Comparison of ENCODE assay signal across 9 cellular contexts in the genomic region with DNA sequence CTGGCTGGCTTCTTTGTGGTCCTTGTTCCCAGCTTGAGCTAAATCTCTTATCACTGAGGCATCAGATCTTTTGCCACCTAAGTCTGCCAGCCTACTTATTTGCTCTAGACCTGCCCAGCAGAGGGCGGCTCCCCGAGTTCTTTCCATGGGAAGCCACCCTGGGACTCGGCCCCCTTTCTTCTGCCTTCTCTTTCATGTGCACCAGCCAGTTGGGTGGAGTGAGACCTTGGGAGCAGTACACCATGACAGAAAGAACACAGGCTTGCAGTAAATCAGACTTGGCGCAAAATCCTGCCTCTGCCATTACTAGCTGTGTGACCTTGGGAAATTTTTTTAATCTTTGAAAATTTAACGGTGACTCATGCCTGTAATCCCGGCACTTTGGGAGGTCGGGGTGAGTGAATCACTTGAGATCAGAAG. TPM values are rescaled to one million over a fixed set of nuclear protein-coding genes. Genes with fewer than 3 reads are reported as not detected.
DNase-seq lines count a peak whose midpoint lies in the region; ATAC-seq and TF ChIP-seq lines count a peak whose summit lies in the region.
"Had no signal": no experiment of that assay in that cellular context is flagged by ENCODE, and none has a peak within 500 bp of the region (broad histone marks: within the 10 kb centered on the region; RNA-seq: fewer than 3 reads in every experiment).

No MANE protein-coding gene starts in this region.

- H3K4me3 ChIP-seq in endodermal cell (ENCODE audit: low read length) (no peak overlapping the region), retinal pigment epithelial cell (ENCODE audit: low read length) (no peak overlapping the region)

- TF ChIP-seq CTCF in endodermal cell (conservative IDR thresholded peaks at IDR 0.05) (peak; percentile 68), retinal pigment epithelial cell (conservative IDR thresholded peaks at IDR 0.05; ENCODE audit: low read depth, low read length) (peak; percentile 47)

- DNase-seq in stimulated activated CD4-positive, alpha-beta T cell treated with anti-CD3 and anti-CD28 coated beads, Interleukin-2, amount 100 ng/mL, for 4 hours (ENCODE audit: low read depth), result peak; percentile 21
- DNase-seq in stimulated activated CD4-positive, alpha-beta T cell treated with anti-CD3 and anti-CD28 coated beads, Interleukin-4, amount 100 ng/mL, for 24 hours, result no peak
- DNase-seq in OCI-M1 (lab: John Stamatoyannopoulos, UW) (peak; percentile 49), endodermal cell (peak; percentile 90), retinal pigment epithelial cell (ENCODE audit: low read depth) (no peak), NCI-H446 (lab: John Stamatoyannopoulos, UW) (no peak), COLO829 (ENCODE audit: low spot score) (no peak)

- peaks cover 33% of the 10 kb centered on the region for H3K36me3 Mint-ChIP-seq in endodermal cell (ENCODE audit: low read depth)

- peaks cover 13% of the 10 kb centered on the region for H3K36me3 ChIP-seq in endodermal cell (ENCODE audit: control insufficient read depth, insufficient read depth, low read length)

- no peak for ATAC-seq in GM21423 (IDR thresholded peaks at IDR 0.05; ENCODE audit: unreplicated experiment)

- H3K4me1 Mint-ChIP-seq in endodermal cell, result peaks cover 4% of the 10 kb centered on the region

- H3K4me1 ChIP-seq in endodermal cell (ENCODE audit: control insufficient read depth, insufficient read depth, low read length), result no peaks in the 10 kb centered on the region

- H3K9me3 ChIP-seq in endodermal cell (ENCODE audit: control insufficient read depth, low read length), result no peaks in the 10 kb centered on the region

- WGBS in endodermal cell (ENCODE audit: insufficient coverage in 1 of 2, insufficient read length in 1 of 2), 2 experiments, result 67 to 76% methylated on average over 7 of the region's 7 CpGs

- peak overlapping the region; percentile 46 for H3K27ac Mint-ChIP-seq in endodermal cell
- H3K27ac Mint-ChIP-seq: activated naive CD8-positive, alpha-beta T cell had no signal

- H3K27me3 ChIP-seq in endodermal cell (ENCODE audit: control insufficient read depth, insufficient read depth, low read length, poor library complexity, severe bottlenecking), result no peaks in the 10 kb centered on the region

- H3K4me3 Mint-ChIP-seq in endodermal cell, result no peak overlapping the region
- H3K4me3 Mint-ChIP-seq: activated naive CD8-positive, alpha-beta T cell had no signal

- H3K27me3 Mint-ChIP-seq in endodermal cell (ENCODE audit: insufficient read depth), result no peaks in the 10 kb centered on the region
- H3K27me3 Mint-ChIP-seq: activated naive CD8-positive, alpha-beta T cell had no signal

- no peaks in the 10 kb centered on the region for H3K9me3 Mint-ChIP-seq in endodermal cell

- H3K27ac ChIP-seq in endodermal cell (ENCODE audit: low read depth, low read length), result no peak overlapping the region

- H3K9ac ChIP-seq in endodermal cell (ENCODE audit: extremely low read depth, low read length, poor library complexity, severe bottlenecking), result no peak overlapping the region

RNA-seq across cellular contexts. Expression of gene SMAGP, which starts 7.4 kb away (rescaled TPM):
- 10 to 100 TPM; 43.5 to 61.2 TPM for total RNA-seq in endodermal cell
- 8.6 TPM for polyA plus RNA-seq in endodermal cell (2013, experiment 1 of 2)
- polyA plus RNA-seq in endodermal cell (2013, experiment 2 of 2), result 10.3 TPM

RNA-seq across cellular contexts. Expression of gene DAZAP2, which starts 24.1 kb away (rescaled TPM):
- total RNA-seq in endodermal cell, result 10 to 100 TPM; 31.5 to 42.7 TPM
- 141 TPM for polyA plus RNA-seq in endodermal cell (2013, experiment 1 of 2)
- 131 TPM for polyA plus RNA-seq in endodermal cell (2013, experiment 2 of 2)

RNA-seq across cellular contexts. Expression of gene POU6F1, which starts 44.9 kb away (rescaled TPM):
- total RNA-seq in endodermal cell, result 10 to 100 TPM; 11.4 to 16.4 TPM
- polyA plus RNA-seq in endodermal cell (2013, experiment 1 of 2), result 8.0 TPM
- 5.8 TPM for polyA plus RNA-seq in endodermal cell (2013, experiment 2 of 2)

Comparison
In these comparisons a context has a peak if more than half of its experiments do, and no peak if none do; other contexts are left out.
1. DNase-seq: peak in stimulated activated CD4-positive, alpha-beta T cell treated with anti-CD3 and anti-CD28 coated beads, Interleukin-2, amount 100 ng/mL, for 4 hours (single experiment), OCI-M1 (single experiment) and endodermal cell (single experiment); none in stimulated activated CD4-positive, alpha-beta T cell treated with anti-CD3 and anti-CD28 coated beads, Interleukin-4, amount 100 ng/mL, for 24 hours (single experiment), retinal pigment epithelial cell (single experiment), NCI-H446 (0 of 2) and COLO829 (single experiment).